8 cellular contexts compared by ENCODE assay signal in genomic region chr2:87471478-87471877, GRCh38.
DNase-seq lines count a peak whose midpoint lies in the region; ATAC-seq, FAIRE-seq and TF ChIP-seq lines count a peak whose summit lies in the region.
"Not testable (repeated sequence)": the region's sequence is repeated elsewhere in the genome, so short reads cannot be mapped to it uniquely, and the experiment has no call there.

No MANE protein-coding gene starts in this region.

- not testable (repeated sequence) for FAIRE-seq in astrocyte (lab: Jason Lieb, UNC)

- H3K4me1 ChIP-seq in BLaER1 treated with 17β-estradiol and CSF1 and Interleukin-3, amounts not matched to agents 10 nM and 100 nM = peaks cover 14 to 36% (median 28%) of the 10 kb centered on the region in 10 experiments
- H3K4me1 ChIP-seq in KMS-11 (ENCODE audit: low read depth, poor library complexity, severe bottlenecking) = peaks cover 49% of the 10 kb centered on the region
- not testable (repeated sequence) for H3K4me1 ChIP-seq in astrocyte (ENCODE audit: insufficient read depth, low read length)
- H3K4me1 ChIP-seq in left lung = peaks cover 3 to 35% of the 10 kb centered on the region in 2 donors
- peaks cover 0 to 56% (median 19%) of the 10 kb centered on the region in 6 donors for H3K4me1 ChIP-seq in spleen

- not testable (repeated sequence) for H3K36me3 ChIP-seq in BLaER1 treated with 17β-estradiol and CSF1 and Interleukin-3, amounts not matched to agents 10 nM and 100 nM; KMS-11 (ENCODE audit: insufficient read depth); astrocyte (ENCODE audit: insufficient read depth, low read length); left lung; spleen

- peak overlapping the region; percentile 82 for H3K4me3 Mint-ChIP-seq in activated CD4-positive, alpha-beta T cell treated with anti-CD3 and anti-CD28 coated beads, Interleukin-2, amount 10 ng/mL, durations not matched to agents 24 days and 14 days
- H3K4me3 Mint-ChIP-seq in activated T-helper 17 cell treated with anti-CD3 and anti-CD28 coated beads, Interleukin-2, amount 50 U/mL, for 72 hours = peak overlapping the region; percentile 82
- peak overlapping the region; percentile 67 for H3K4me3 Mint-ChIP-seq in astrocyte (ENCODE audit: unreplicated experiment)

- 61 to 81% (median 70%) methylated on average over 2 to 3 of the region's 3 CpGs for WGBS in spleen, 5 donors

- intact Hi-C loops in activated CD4-positive, alpha-beta T cell treated with anti-CD3 and anti-CD28 coated beads, Interleukin-2, amount 10 ng/mL, durations not matched to agents 24 days and 14 days (cut with micrococcal nuclease); left lung (cut with DNase I); spleen (cut with DNase I; ENCODE audit: low total_unique reads): not testable (repeated sequence)

- not testable (repeated sequence) for H3K27me3 ChIP-seq in BLaER1 treated with 17β-estradiol and CSF1 and Interleukin-3, amounts not matched to agents 10 nM and 100 nM; KMS-11 (ENCODE audit: insufficient read depth, low read depth); astrocyte (ENCODE audit: insufficient read depth, low read length); left lung; spleen (replicated peaks in 1 of 7)

- not testable (repeated sequence) for H3K9me3 ChIP-seq in BLaER1 treated with 17β-estradiol and CSF1 and Interleukin-3, amounts not matched to agents 10 nM and 100 nM (replicated peaks in 1 of 11); astrocyte (ENCODE audit: insufficient read depth, low read depth, low read length); left lung; spleen

- H4K20me1 ChIP-seq in BLaER1 treated with 17β-estradiol and CSF1 and Interleukin-3, amounts not matched to agents 10 nM and 100 nM; KMS-11 (ENCODE audit: insufficient read depth): not testable (repeated sequence)
- peaks cover 22% of the 10 kb centered on the region for H4K20me1 ChIP-seq in astrocyte (ENCODE audit: insufficient read depth, low read length)

- H3K79me2 ChIP-seq in KMS-11 (ENCODE audit: insufficient read depth, low read depth) (peaks cover 50% of the 10 kb centered on the region), astrocyte (ENCODE audit: insufficient read depth, low read length) (peaks cover 77% of the 10 kb centered on the region)

- H3K27ac Mint-ChIP-seq in activated CD4-positive, alpha-beta T cell treated with anti-CD3 and anti-CD28 coated beads, Interleukin-2, amount 10 ng/mL, durations not matched to agents 24 days and 14 days = peak overlapping the region; percentile 98
- peak overlapping the region; percentile 96 for H3K27ac Mint-ChIP-seq in activated T-helper 17 cell treated with anti-CD3 and anti-CD28 coated beads, Interleukin-2, amount 50 U/mL, for 72 hours
- H3K27ac Mint-ChIP-seq in astrocyte (ENCODE audit: unreplicated experiment) = peak overlapping the region; percentile 7

- H3K36me3 Mint-ChIP-seq in activated CD4-positive, alpha-beta T cell treated with anti-CD3 and anti-CD28 coated beads, Interleukin-2, amount 10 ng/mL, durations not matched to agents 24 days and 14 days (ENCODE audit: low read depth) = peaks cover 14% of the 10 kb centered on the region
- peaks cover 42% of the 10 kb centered on the region for H3K36me3 Mint-ChIP-seq in activated T-helper 17 cell treated with anti-CD3 and anti-CD28 coated beads, Interleukin-2, amount 50 U/mL, for 72 hours (ENCODE audit: low read depth)
- not testable (repeated sequence) for H3K36me3 Mint-ChIP-seq in astrocyte (ENCODE audit: low read depth, unreplicated experiment)

- not testable (repeated sequence) for H2AFZ ChIP-seq in KMS-11 (ENCODE audit: low read depth); astrocyte (ENCODE audit: low read depth, low read length)

- H3K4me2 ChIP-seq in BLaER1 treated with 17β-estradiol and CSF1 and Interleukin-3, amounts not matched to agents 10 nM and 100 nM = peak overlapping the region; percentile 42 to 76 (median 55); a peak in 14 of 22 replicates
- H3K4me2 ChIP-seq in KMS-11 = 0 out of 2 replicates have a peak overlapping the region, but pooled peaks have one; percentile 8
- H3K4me2 ChIP-seq in astrocyte (ENCODE audit: low read length) = not testable (repeated sequence)

- not testable (repeated sequence) for DNase-seq in activated CD4-positive, alpha-beta T cell treated with anti-CD3 and anti-CD28 coated beads, Interleukin-2, amount 10 ng/mL, durations not matched to agents 24 days and 14 days; astrocyte (ENCODE audit: low read depth); epithelial cell of esophagus (ENCODE audit: low read depth); left lung; spleen

- not testable (repeated sequence) for TF ChIP-seq POLR2A in spleen (IDR thresholded peaks at IDR 0.05)

- H3K27me3 Mint-ChIP-seq in activated CD4-positive, alpha-beta T cell treated with anti-CD3 and anti-CD28 coated beads, Interleukin-2, amount 10 ng/mL, durations not matched to agents 24 days and 14 days; activated T-helper 17 cell treated with anti-CD3 and anti-CD28 coated beads, Interleukin-2, amount 50 U/mL, for 72 hours; astrocyte (ENCODE audit: low read depth, unreplicated experiment): not testable (repeated sequence)

- not testable (repeated sequence) for H3K4me3 ChIP-seq in BLaER1 treated with 17β-estradiol and CSF1 and Interleukin-3, amounts not matched to agents 10 nM and 100 nM; KMS-11 (IDR thresholded peaks at IDR 0.05; ENCODE audit: insufficient read depth, low read depth, low read length); astrocyte (ENCODE audit: insufficient read depth, low read depth, low read length); epithelial cell of esophagus (ENCODE audit: low read length); left lung; spleen

- ATAC-seq in activated T-helper 17 cell treated with anti-CD3 and anti-CD28 coated beads, Interleukin-2, amount 50 U/mL, for 72 hours (replicated peaks) = not testable (repeated sequence)
- peak; percentile 9 for ATAC-seq in left lung

- not testable (repeated sequence) for H3K9me3 Mint-ChIP-seq in activated CD4-positive, alpha-beta T cell treated with anti-CD3 and anti-CD28 coated beads, Interleukin-2, amount 10 ng/mL, durations not matched to agents 24 days and 14 days; activated T-helper 17 cell treated with anti-CD3 and anti-CD28 coated beads, Interleukin-2, amount 50 U/mL, for 72 hours; astrocyte (ENCODE audit: unreplicated experiment)

- H3K4me1 Mint-ChIP-seq in activated CD4-positive, alpha-beta T cell treated with anti-CD3 and anti-CD28 coated beads, Interleukin-2, amount 10 ng/mL, durations not matched to agents 24 days and 14 days = peaks cover 28% of the 10 kb centered on the region
- H3K4me1 Mint-ChIP-seq in activated T-helper 17 cell treated with anti-CD3 and anti-CD28 coated beads, Interleukin-2, amount 50 U/mL, for 72 hours = not testable (repeated sequence)
- H3K4me1 Mint-ChIP-seq in astrocyte (ENCODE audit: low read depth, unreplicated experiment) = peaks cover 16% of the 10 kb centered on the region

- TF ChIP-seq CTCF in KMS-11 (conservative IDR thresholded peaks at IDR 0.05; ENCODE audit: low read depth, low read length); astrocyte (IDR thresholded peaks at IDR 0.05; ENCODE audit: insufficient read depth, low read depth, low read length); left lung (IDR thresholded peaks at IDR 0.05); spleen (IDR thresholded peaks at IDR 0.05 in 8 of 11, conservative IDR thresholded peaks at IDR 0.05 in 3 of 11): not testable (repeated sequence)
- peak; percentile 15 for TF ChIP-seq CTCF in epithelial cell of esophagus (IDR thresholded peaks at IDR 0.05; ENCODE audit: insufficient read depth, low read depth, low read length, missing control alignments)

- H3K9ac ChIP-seq in BLaER1 treated with 17β-estradiol and CSF1 and Interleukin-3, amounts not matched to agents 10 nM and 100 nM; KMS-11; astrocyte (ENCODE audit: low read length): not testable (repeated sequence)

- not testable (repeated sequence) for H3K27ac ChIP-seq in BLaER1 treated with 17β-estradiol and CSF1 and Interleukin-3, amounts not matched to agents 10 nM and 100 nM; astrocyte (ENCODE audit: low read depth, low read length)
- H3K27ac ChIP-seq in KMS-11 (peak overlapping the region; percentile 29; the same call in 1 of the 2 replicates), left lung (peak overlapping the region in 1 of 2 donors; percentile 45), spleen (peak overlapping the region in 5 of 8 donors; percentile 5 to 78 (median 73))

Comparison
In these comparisons a context has a peak if more than half of its experiments do, and no peak if none do; other contexts are left out.
1. H3K27ac Mint-ChIP-seq: peak in every context shown above with its lines; median percentile 98 in activated CD4-positive, alpha-beta T cell treated with anti-CD3 and anti-CD28 coated beads, Interleukin-2, amount 10 ng/mL, durations not matched to agents 24 days and 14 days; 96 in activated T-helper 17 cell treated with anti-CD3 and anti-CD28 coated beads, Interleukin-2, amount 50 U/mL, for 72 hours; 7 in astrocyte.